Comparison of ENCODE assay signal across 8 cellular contexts in genomic region chr14:104137297-104138097, GRCh38. TPM values are rescaled to one million over a fixed set of nuclear protein-coding genes. Genes with fewer than 3 reads are reported as not detected.
A peak's percentile ranks its signal among the peaks of the same experiment; 100 is the strongest.
DNase-seq lines count a peak whose midpoint lies in the region; ATAC-seq and TF ChIP-seq lines count a peak whose summit lies in the region.

No MANE protein-coding gene starts in this region.

- peak; percentile 88 to 90 for ATAC-seq in lower lobe of right lung
- ATAC-seq in GM19463 (IDR thresholded peaks at IDR 0.05; ENCODE audit: unreplicated experiment), result no peak

- intact Hi-C loops in dorsolateral prefrontal cortex (cut with DNase I) (loop anchor here (1.0 to 10.0 kb wide), 7 partner anchors 60 to 501 kb away; no protein-coding TSS in a partner anchor), lower lobe of right lung (cut with DNase I) (no loop called here)

- no peaks in the 10 kb centered on the region for H3K9me3 ChIP-seq in lower lobe of right lung

- H3K27me3 ChIP-seq in dorsolateral prefrontal cortex (peaks cover 0 to 68% (median 47%) of the 10 kb centered on the region in 45 donors), lower lobe of right lung (ENCODE audit: low read depth) (peaks cover 68% of the 10 kb centered on the region)

- H3K4me3 ChIP-seq in GM12875 (ENCODE audit: low read depth, low read length) (no peak overlapping the region), dorsolateral prefrontal cortex (peak overlapping the region; percentile 24 to 72 (median 57)), lower lobe of right lung (peak overlapping the region; percentile 62)

- DNase-seq in NCI-H2171 treated with DMSO at 0.1 percent for 48 hours (lab: John Stamatoyannopoulos, UW), result peak; percentile 79
- DNase-seq in activated CD4-positive, alpha-beta T cell treated with anti-CD3 and anti-CD28 coated beads, Interleukin-2, amount 50 U/mL, for 24 hours (ENCODE audit: low read depth in 1 of 2, low spot score in 1 of 2), result peak; percentile 46 to 48
- DNase-seq in dorsolateral prefrontal cortex, result peak in 8 of 10 donors; percentile 27 to 83 (median 54)
- peak; percentile 71 for DNase-seq in lower lobe of right lung
- DNase-seq in stimulated activated CD4-positive, alpha-beta T cell treated with anti-CD3 and anti-CD28 coated beads, TNF-alpha, amount 100 ng/mL, for 48 hours (ENCODE audit: low read depth in 3 of 3), result peak; percentile 37 to 74 (median 57)
- DNase-seq in occipital lobe (lab: John Stamatoyannopoulos, UW), result no peak

- H3K36me3 ChIP-seq in lower lobe of right lung, result no peaks in the 10 kb centered on the region

- peaks cover 29% of the 10 kb centered on the region for H3K4me1 ChIP-seq in lower lobe of right lung

- peak; percentile 87 for TF ChIP-seq CTCF in GM12875 (IDR thresholded peaks at IDR 0.05; ENCODE audit: borderline replicate concordance, insufficient read depth, low read depth, low read length)
- TF ChIP-seq CTCF in dorsolateral prefrontal cortex (IDR thresholded peaks at IDR 0.05 in 54 of 56, conservative IDR thresholded peaks at IDR 0.05 in 2 of 56; ENCODE audit: low read depth in 1 of 56, partially characterized antibody in 56 of 56), result peak; percentile 21 to 97 (median 91)
- peak; percentile 93 for TF ChIP-seq CTCF in lower lobe of right lung (IDR thresholded peaks at IDR 0.05)

- H3K27ac ChIP-seq in dorsolateral prefrontal cortex (peak overlapping the region in 5 of 59 donors; percentile 11 to 57 (median 25)), lower lobe of right lung (peak overlapping the region; percentile 18)

RNA-seq across cellular contexts. Expression of gene KIF26A, which starts 0.9 kb away (rescaled TPM):
- total RNA-seq in dorsolateral prefrontal cortex, result 1 to 10 TPM in 119 of 120 experiments, under 1 TPM in 1; 0.89 to 5.4 (median 2.5) TPM
- total RNA-seq in lower lobe of right lung, result 4.4 TPM
- 13.1 TPM for total RNA-seq in occipital lobe

RNA-seq across cellular contexts. Expression of gene ASPG, which starts 52.0 kb away (rescaled TPM):
- total RNA-seq in dorsolateral prefrontal cortex (1 to 10 TPM in 43 of 120 experiments, under 1 TPM in 76, not detected in 1; 0.11 to 3.8 (median 0.84) TPM), lower lobe of right lung (4.6 TPM), occipital lobe (0.94 TPM)
